ENCODE assay signal across 8 cellular contexts in the genomic region with DNA sequence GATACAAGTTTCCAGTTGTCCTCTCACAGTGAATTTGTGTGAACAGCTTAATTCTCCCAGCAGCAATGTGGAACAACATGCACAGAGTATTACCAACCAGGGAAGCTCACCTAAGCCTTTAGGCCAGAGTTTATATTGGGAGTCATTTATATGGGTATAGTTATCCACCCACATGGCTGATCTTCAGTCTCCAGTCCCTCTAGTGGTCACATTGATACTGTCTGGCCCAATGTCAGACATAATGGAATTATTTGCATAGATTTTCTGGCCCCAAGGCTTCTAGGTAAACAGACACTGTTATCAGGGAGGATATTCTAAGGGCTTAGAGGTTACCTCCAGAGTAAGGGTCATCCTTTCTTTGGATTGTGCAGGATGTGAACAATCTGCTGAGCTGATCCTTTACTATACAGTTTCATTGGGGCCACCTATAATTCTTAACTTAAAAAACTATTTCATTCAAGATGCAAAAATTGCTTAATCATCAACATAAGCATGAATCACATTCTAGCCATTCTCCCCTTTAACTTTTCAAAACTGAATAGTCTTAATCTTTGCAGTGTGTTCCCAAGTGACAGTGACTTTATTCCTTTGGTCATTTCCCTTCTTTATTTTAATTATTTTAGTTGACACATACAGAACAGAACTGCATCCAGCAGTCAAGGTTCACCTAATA.
A peak's percentile ranks its signal among the peaks of the same experiment; 100 is the strongest.
DNase-seq lines count a peak whose midpoint lies in the region; ATAC-seq and TF ChIP-seq lines count a peak whose summit lies in the region.

No MANE protein-coding gene starts in this region.

- no peak overlapping the region for H3K4me2 ChIP-seq in DND-41 (ENCODE audit: insufficient read depth, low read length)

- H2AFZ ChIP-seq in DND-41 (ENCODE audit: low read depth, low read length) = no peak overlapping the region

- H3K36me3 ChIP-seq in DND-41 (ENCODE audit: insufficient read depth, low read length) = no peaks in the 10 kb centered on the region

- ATAC-seq in DND-41 (ENCODE audit: insufficient read depth, low read depth) = peak; percentile 61; the same call in 2 of the 3 replicates
- peak; percentile 64 for ATAC-seq in GM21367 (IDR thresholded peaks at IDR 0.05; ENCODE audit: unreplicated experiment)
- ATAC-seq in HG03139 (IDR thresholded peaks at IDR 0.05; ENCODE audit: unreplicated experiment) = no peak

- H3K9ac ChIP-seq in DND-41 (ENCODE audit: low read depth, low read length) = no peak overlapping the region

- peak; percentile 9 for DNase-seq in DND-41
- peak; percentile 39 for DNase-seq in RKO (ENCODE audit: low spot score)
- peak; percentile 16 for DNase-seq in left kidney (ENCODE audit: low read depth, low spot score)
- no peak for DNase-seq in NCI-H524 treated with DMSO at 0.1 percent for 48 hours (lab: John Stamatoyannopoulos, UW)
- DNase-seq in activated T-cell treated with anti-CD3 and anti-CD28 coated beads for 4 hours = no peak
- no peak for DNase-seq in NCI-H1092 (lab: John Stamatoyannopoulos, UW)

- no peak overlapping the region for H3K27ac ChIP-seq in DND-41 (ENCODE audit: low read length)

- H3K4me1 ChIP-seq in DND-41 (ENCODE audit: insufficient read depth, low read length) = no peaks in the 10 kb centered on the region

- H3K79me2 ChIP-seq in DND-41 (ENCODE audit: insufficient read depth, low read length) = no peaks in the 10 kb centered on the region

- peak; percentile 56 for TF ChIP-seq CTCF in DND-41 (IDR thresholded peaks at IDR 0.05; ENCODE audit: borderline replicate concordance, extremely low read depth, low read length, poor library complexity, severe bottlenecking)

- H3K4me3 ChIP-seq in DND-41 (ENCODE audit: low read depth in 1 of 2, low read length in 2 of 2) = no peak overlapping the region

- H3K9me3 ChIP-seq in DND-41 (ENCODE audit: insufficient read depth, low read length, severe bottlenecking) = no peaks in the 10 kb centered on the region

- no peaks in the 10 kb centered on the region for H4K20me1 ChIP-seq in DND-41 (ENCODE audit: insufficient read depth, low read length)

- H3K27me3 ChIP-seq in DND-41 (ENCODE audit: insufficient read depth, low read length, poor library complexity) = no peaks in the 10 kb centered on the region

Comparison
In these comparisons a context has a peak if more than half of its experiments do, and no peak if none do; other contexts are left out.
1. DNase-seq: peak in DND-41 (single experiment), RKO (single experiment) and left kidney (single experiment); none in NCI-H524 treated with DMSO at 0.1 percent for 48 hours (single experiment), activated T-cell treated with anti-CD3 and anti-CD28 coated beads for 4 hours (single experiment) and NCI-H1092 (single experiment).